ENCODE assay signal across 8 cellular contexts in genomic region chr1:202807926-202808757, GRCh38. TPM values are rescaled to one million over a fixed set of nuclear protein-coding genes. Genes with fewer than 3 reads are reported as not detected.
DNase-seq lines count a peak whose midpoint lies in the region; ATAC-seq and TF ChIP-seq lines count a peak whose summit lies in the region.

Gene KDM5B (minus strand): TSS chr1:202808421. CDS start chr1:202808305, 116 bp downstream.

- peak within 1 kb of the TSS; percentile 78 for H3K4me2 ChIP-seq in OCI-LY1 (ENCODE audit: low read length)

- H3K9me3 ChIP-seq in OCI-LY1 (ENCODE audit: low read length), result no peaks in the 10 kb centered on the region

- no peak within 1 kb of the TSS for H3K27ac ChIP-seq in OCI-LY1 (ENCODE audit: low read depth, low read length, poor library complexity, severe bottlenecking)
- peak within 1 kb of the TSS; percentile 90 for H3K27ac ChIP-seq in epithelial cell of prostate

- DNase-seq in AG04449 (ENCODE audit: low read depth, low spot score) (no peak), H4 (ENCODE audit: low spot score) (peak; percentile 48), activated T-cell treated with anti-CD3 and anti-CD28 coated beads for 4 hours (peak; percentile 61), epithelial cell of prostate (ENCODE audit: low read depth, low spot score) (no peak), midbrain (lab: John Stamatoyannopoulos, UW) (peak; percentile 65)
- peak; percentile 33 to 46 for DNase-seq in stimulated activated CD8-positive, alpha-beta memory T cell treated with anti-CD3 and anti-CD28 coated beads, Interleukin-2, amount 100 ng/mL, for 1 hour (ENCODE audit: low read depth in 2 of 2)

- H3K4me1 ChIP-seq in OCI-LY1 (ENCODE audit: insufficient read depth, low read length, severe bottlenecking), result peaks cover 20% of the 10 kb centered on the region

- POLR2A ChIA-PET in AG04449 (lab: Yijun Ruan, JAX), result interaction anchor here (0.6 to 0.7 kb wide), 2 partner anchors 37 to 75 kb away, joined by 3 to 4 read pairs; no protein-coding TSS in a partner anchor

- no peaks in the 10 kb centered on the region for H3F3A ChIP-seq in OCI-LY1 (ENCODE audit: insufficient read depth, low read length)

- H3K79me2 ChIP-seq in OCI-LY1 (ENCODE audit: insufficient read depth, low read length), result no peaks in the 10 kb centered on the region

- H3K4me3 ChIP-seq in AG04449 (ENCODE audit: low read depth, low read length) (peak within 1 kb of the TSS; percentile 90), OCI-LY1 (ENCODE audit: low read depth, low read length, poor library complexity, severe bottlenecking) (peak within 1 kb of the TSS; percentile 67)

- H3K9me2 ChIP-seq in OCI-LY1 (ENCODE audit: low read depth, low read length), result no peaks in the 10 kb centered on the region

- ATAC-seq in GM18519 (IDR thresholded peaks at IDR 0.05; ENCODE audit: low FRiP score, unreplicated experiment), result no peak

- no peaks in the 10 kb centered on the region for H3K36me3 ChIP-seq in OCI-LY1 (ENCODE audit: insufficient read depth, low read length)

- CTCF ChIA-PET in AG04449 (lab: Yijun Ruan, JAX), result no interaction called here

- H3K9ac ChIP-seq in OCI-LY1 (ENCODE audit: low read length), result peak within 1 kb of the TSS; percentile 45; the same call in 1 of the 2 replicates

- TF ChIP-seq CTCF in AG04449 (IDR thresholded peaks at IDR 0.05; ENCODE audit: insufficient read depth, low read length, missing control alignments) (no peak), OCI-LY1 (IDR thresholded peaks at IDR 0.05; ENCODE audit: low read length) (no peak)

- H3K27me3 ChIP-seq in OCI-LY1 (ENCODE audit: insufficient read depth, low read length), result no peaks in the 10 kb centered on the region; the same call in 1 of the 2 replicates

- no peak within 1 kb of the TSS for H2AFZ ChIP-seq in OCI-LY1 (ENCODE audit: low read length)

- no peaks in the 10 kb centered on the region for H4K20me1 ChIP-seq in OCI-LY1 (ENCODE audit: insufficient read depth, low read length)

RNA-seq across cellular contexts. Expression of gene KDM5B, which starts in this region (rescaled TPM):
- total RNA-seq in H4 (2014; rRNA removed; shearing (Covaris generic)), result 27.6 and 38.1 TPM in 2 replicates

Comparison
In these comparisons a context has a peak if more than half of its experiments do, and no peak if none do; other contexts are left out.
1. DNase-seq: peak in H4 (single experiment), activated T-cell treated with anti-CD3 and anti-CD28 coated beads for 4 hours (single experiment), midbrain (single experiment) and stimulated activated CD8-positive, alpha-beta memory T cell treated with anti-CD3 and anti-CD28 coated beads, Interleukin-2, amount 100 ng/mL, for 1 hour (2 of 2); none in AG04449 (single experiment) and epithelial cell of prostate (single experiment).